In the genomic region with DNA sequence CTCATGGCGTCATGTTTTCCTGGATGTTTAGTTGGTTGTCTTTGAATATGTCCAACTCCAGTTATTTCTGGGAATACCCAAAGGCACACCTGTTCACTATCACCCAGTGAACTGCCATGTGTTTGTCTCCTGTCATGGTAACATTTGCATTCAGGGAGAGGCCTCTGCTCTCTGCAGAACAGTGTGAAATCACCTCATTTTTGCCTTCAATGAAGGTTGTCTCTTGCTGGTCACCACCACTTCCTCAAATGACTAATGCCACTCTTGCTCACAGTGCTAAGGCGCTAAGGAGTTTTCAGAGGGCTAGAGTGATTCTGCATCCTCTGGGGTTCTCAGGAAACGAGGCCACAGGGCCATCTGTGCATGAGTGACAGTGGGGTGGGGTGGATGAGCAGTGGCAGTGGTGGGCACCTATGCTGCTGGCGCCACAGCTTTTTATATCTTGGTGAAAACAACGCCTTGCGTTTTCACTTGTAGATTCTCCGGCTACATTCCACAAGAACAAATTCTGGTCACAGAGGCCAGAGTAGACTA, we compare ENCODE assay signal across 8 cellular contexts.
DNase-seq lines count a peak whose midpoint lies in the region; ATAC-seq and TF ChIP-seq lines count a peak whose summit lies in the region.

No MANE protein-coding gene starts in this region.

- 56% methylated on average over 4 of the region's 7 CpGs; no CpG with 5 or more reads in 1 of the 2 experiments for WGBS in IMR-90 (ENCODE audit: extremely low coverage in 2 of 2, insufficient read length in 1 of 2), 2 experiments
- WGBS in ovary, 3 donors: 76 to 82% (median 77%) methylated on average over 7 of the region's 7 CpGs

- peak overlapping the region; percentile 96 for H2AK5ac ChIP-seq in IMR-90 (ENCODE audit: low read depth, low read length)

- H3K79me1 ChIP-seq in IMR-90 (ENCODE audit: low read depth in 1 of 2, low read length in 2 of 2): no peaks in the 10 kb centered on the region

- peak overlapping the region; percentile 94 for H2AK9ac ChIP-seq in IMR-90 (replicated peaks; ENCODE audit: low read depth, low read length, poor library complexity)

- peak overlapping the region; percentile 96 for H3K4ac ChIP-seq in IMR-90 (ENCODE audit: low read depth, low read length)

- TF ChIP-seq EP300 in ovary (IDR thresholded peaks at IDR 0.05): no peak

- peak overlapping the region; percentile 74 for H2AFZ ChIP-seq in IMR-90 (replicated peaks; ENCODE audit: low read length, poor library complexity)

- H3K36me3 ChIP-seq in IMR-90 (ENCODE audit: control insufficient read depth, insufficient read depth, low read length): no peaks in the 10 kb centered on the region
- no peaks in the 10 kb centered on the region for H3K36me3 ChIP-seq in skeletal muscle tissue (ENCODE audit: control insufficient read depth in 3 of 3, insufficient read depth in 3 of 3, low read length in 3 of 3)
- no peaks in the 10 kb centered on the region for H3K36me3 ChIP-seq in BE2C
- no peaks in the 10 kb centered on the region for H3K36me3 ChIP-seq in ovary

- in situ Hi-C loops in IMR-90 (cut with MboI; ENCODE audit: low sequenced_read_pairs): no loop called here

- peak overlapping the region; percentile 14 for H3K4me2 ChIP-seq in IMR-90 (ENCODE audit: low read depth, low read length)

- H4K8ac ChIP-seq in IMR-90 (ENCODE audit: low read depth in 2 of 2, low read length in 2 of 2): peak overlapping the region; percentile 69 to 98

- peak overlapping the region; percentile 95; the same call in 2 of the 3 replicates for H2BK15ac ChIP-seq in IMR-90 (ENCODE audit: low read depth, low read length)

- CTCF ChIA-PET in IMR-90 (lab: Yijun Ruan, JAX): no interaction called here

- H3K27me3 ChIP-seq in IMR-90 (ENCODE audit: control insufficient read depth, insufficient read depth, low read length): no peaks in the 10 kb centered on the region
- H3K27me3 ChIP-seq in skeletal muscle tissue (ENCODE audit: control insufficient read depth in 3 of 3, insufficient read depth in 3 of 3, low read length in 3 of 3): no peaks in the 10 kb centered on the region
- peaks cover 13% of the 10 kb centered on the region for H3K27me3 ChIP-seq in BE2C
- no peaks in the 10 kb centered on the region for H3K27me3 ChIP-seq in ovary

- H3K9me3 ChIP-seq in IMR-90 (ENCODE audit: control insufficient read depth, insufficient read depth, low read length): no peaks in the 10 kb centered on the region
- no peaks in the 10 kb centered on the region for H3K9me3 ChIP-seq in skeletal muscle tissue (ENCODE audit: control insufficient read depth in 3 of 3, low read length in 3 of 3)
- no peaks in the 10 kb centered on the region for H3K9me3 ChIP-seq in BE2C
- no peaks in the 10 kb centered on the region for H3K9me3 ChIP-seq in ovary

- peak overlapping the region; percentile 99 for H2BK20ac ChIP-seq in IMR-90 (ENCODE audit: low read depth, low read length)

- peaks cover 21% of the 10 kb centered on the region for H3K9me1 ChIP-seq in IMR-90 (ENCODE audit: insufficient read depth, low read length)

- dilution Hi-C loops in IMR-90 (cut with HindIII; ENCODE audit: low sequenced_read_pairs, unreplicated experiment): no loop called here

- H3K14ac ChIP-seq in IMR-90 (replicated peaks; ENCODE audit: low read depth, low read length): peak overlapping the region; percentile 98

- H2BK5ac ChIP-seq in IMR-90 (ENCODE audit: low read depth, low read length, poor library complexity, severe bottlenecking): peak overlapping the region; percentile 98

- no TSS peak for BruUV-seq in IMR-90 (replicated peaks; lab: Mats Ljungman, UMichigan)

- ATAC-seq in GM21515 (IDR thresholded peaks at IDR 0.05; ENCODE audit: unreplicated experiment) (peak; percentile 77), IMR-90 (ENCODE audit: low read depth) (no peak)

- peak overlapping the region; percentile 95 for H4K91ac ChIP-seq in IMR-90 (ENCODE audit: insufficient read depth, low read depth, low read length)

- peak overlapping the region; percentile 97 for H3K23ac ChIP-seq in IMR-90 (ENCODE audit: low read depth, low read length)

- peak; percentile 63 for DNase-seq in EL
- DNase-seq in IMR-90: peak; percentile 43
- peak; percentile 36 to 42 for DNase-seq in activated CD4-positive, alpha-beta T cell treated with anti-CD3 and anti-CD28 coated beads for 24 hours (ENCODE audit: low read depth in 2 of 2)
- DNase-seq in epithelial cell of esophagus (ENCODE audit: low read depth): peak; percentile 86
- no peak for DNase-seq in BE2C
- DNase-seq in ovary: no peak

- POLR2A ChIA-PET in IMR-90 (lab: Charles Lee; ENCODE audit: unreplicated experiment): no interaction called here

- H3K27ac ChIP-seq in IMR-90 (ENCODE audit: insufficient read depth, low read length) (peak overlapping the region; percentile 89), skeletal muscle tissue (ENCODE audit: low read depth, low read length) (peak overlapping the region; percentile 88), ovary (no peak overlapping the region)

- H3K18ac ChIP-seq in IMR-90 (ENCODE audit: low read depth, low read length): peak overlapping the region; percentile 83

- intact Hi-C loops in IMR-90 (cut with micrococcal nuclease): no loop called here
- intact Hi-C loops in ovary (cut with DNase I): no loop called here

- TF ChIP-seq RAD21 in IMR-90 (IDR thresholded peaks at IDR 0.05; ENCODE audit: low read length): no peak

- peak overlapping the region; percentile 82; the same call in 1 of the 2 replicates for H3K56ac ChIP-seq in IMR-90 (ENCODE audit: extremely low read depth, insufficient read depth, low read length)

- H3K9ac ChIP-seq in IMR-90 (ENCODE audit: low read depth, low read length): peak overlapping the region; percentile 17; the same call in 1 of the 2 replicates
- H3K9ac ChIP-seq in skeletal muscle tissue (ENCODE audit: low read depth in 1 of 3, low read length in 3 of 3): peak overlapping the region in 2 of 3 donors; percentile 62 to 70

- H3K4me3 ChIP-seq in IMR-90 (ENCODE audit: insufficient read depth, low read depth, low read length) (no peak overlapping the region), epithelial cell of esophagus (ENCODE audit: low read length) (no peak overlapping the region), skeletal muscle tissue (ENCODE audit: low read length in 3 of 3) (peak overlapping the region in 2 of 3 donors; percentile 60 to 63), BE2C (ENCODE audit: low read depth, low read length) (no peak overlapping the region), ovary (no peak overlapping the region)

- H3K4me1 ChIP-seq in IMR-90 (ENCODE audit: control insufficient read depth, insufficient read depth, low read length): peaks cover 19% of the 10 kb centered on the region
- H3K4me1 ChIP-seq in skeletal muscle tissue (ENCODE audit: control insufficient read depth in 3 of 3, insufficient read depth in 3 of 3, low read length in 3 of 3): peaks cover 14 to 33% (median 16%) of the 10 kb centered on the region in 3 donors
- H3K4me1 ChIP-seq in BE2C: no peaks in the 10 kb centered on the region
- H3K4me1 ChIP-seq in ovary (ENCODE audit: insufficient read depth): no peaks in the 10 kb centered on the region

- TF ChIP-seq POLR2A in IMR-90 (IDR thresholded peaks at IDR 0.05; ENCODE audit: low read depth, low read length): no peak
- no peak for TF ChIP-seq POLR2A in ovary (IDR thresholded peaks at IDR 0.05)

- no peak for TF ChIP-seq CTCF in IMR-90 (conservative IDR thresholded peaks at IDR 0.05; ENCODE audit: low read depth, low read length)
- TF ChIP-seq CTCF in epithelial cell of esophagus (IDR thresholded peaks at IDR 0.05; ENCODE audit: insufficient read depth, low read depth, low read length, missing control alignments): no peak
- TF ChIP-seq CTCF in BE2C (IDR thresholded peaks at IDR 0.05; ENCODE audit: low read depth, low read length): no peak
- TF ChIP-seq CTCF in ovary (IDR thresholded peaks at IDR 0.05): no peak

- no peaks in the 10 kb centered on the region for H4K20me1 ChIP-seq in IMR-90 (ENCODE audit: insufficient read depth, low read length)

- peak overlapping the region; percentile 97 for H2BK120ac ChIP-seq in IMR-90 (ENCODE audit: low read depth, low read length)

- H4K5ac ChIP-seq in IMR-90 (ENCODE audit: low read depth, low read length): peak overlapping the region; percentile 72

TF ChIP-seq in IMR-90, 13 proteins besides CTCF, POLR2A, EP300 and RAD21:
- TF ChIP-seq FOS (IDR thresholded peaks at IDR 0.05; ENCODE audit: low read depth, low read length) (no peak), SMC3 (IDR thresholded peaks at IDR 0.05; ENCODE audit: low read depth, low read length) (no peak), MXI1 (IDR thresholded peaks at IDR 0.05; ENCODE audit: borderline replicate concordance, low read depth, low read length) (no peak), MAZ (IDR thresholded peaks at IDR 0.05; ENCODE audit: borderline replicate concordance, low read depth, low read length) (no peak), RCOR1 (IDR thresholded peaks at IDR 0.05; ENCODE audit: insufficient replicate concordance, low read length) (no peak), NFE2L2 (IDR thresholded peaks at IDR 0.05; ENCODE audit: low read depth, low read length) (no peak)
- TF ChIP-seq, protein P1, sequence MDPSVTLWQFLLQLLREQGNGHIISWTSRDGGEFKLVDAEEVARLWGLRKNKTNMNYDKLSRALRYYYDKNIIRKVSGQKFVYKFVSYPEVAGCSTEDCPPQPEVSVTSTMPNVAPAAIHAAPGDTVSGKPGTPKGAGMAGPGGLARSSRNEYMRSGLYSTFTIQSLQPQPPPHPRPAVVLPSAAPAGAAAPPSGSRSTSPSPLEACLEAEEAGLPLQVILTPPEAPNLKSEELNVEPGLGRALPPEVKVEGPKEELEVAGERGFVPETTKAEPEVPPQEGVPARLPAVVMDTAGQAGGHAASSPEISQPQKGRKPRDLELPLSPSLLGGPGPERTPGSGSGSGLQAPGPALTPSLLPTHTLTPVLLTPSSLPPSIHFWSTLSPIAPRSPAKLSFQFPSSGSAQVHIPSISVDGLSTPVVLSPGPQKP (IDR thresholded peaks at IDR 0.05; ENCODE audit: borderline replicate concordance, low read depth, low read length): no peak

Comparison
In these comparisons a context has a peak if more than half of its experiments do, and no peak if none do; other contexts are left out.
1. DNase-seq: peak in EL (single experiment), IMR-90 (single experiment), activated CD4-positive, alpha-beta T cell treated with anti-CD3 and anti-CD28 coated beads for 24 hours (2 of 2) and epithelial cell of esophagus (single experiment); none in BE2C (single experiment) and ovary (0 of 5).
2. H3K27ac ChIP-seq: peak in IMR-90 (single experiment) and skeletal muscle tissue (single experiment); none in ovary (0 of 2).
3. H3K4me3 ChIP-seq: peak in skeletal muscle tissue (2 of 3); none in IMR-90 (single experiment), epithelial cell of esophagus (single experiment), BE2C (single experiment) and ovary (single experiment).